Comparison of ENCODE assay signal across 15 cellular contexts in genomic region chr17:31371511-31372097, GRCh38. TPM values are rescaled to one million over a fixed set of nuclear protein-coding genes. Genes with fewer than 3 reads are reported as not detected.
DNase-seq lines count a peak whose midpoint lies in the region; ATAC-seq, FAIRE-seq and TF ChIP-seq lines count a peak whose summit lies in the region.
"Had no signal": no experiment of that assay in that cellular context is flagged by ENCODE, and none has a peak within 500 bp of the region (broad histone marks: within the 10 kb centered on the region; RNA-seq: fewer than 3 reads in every experiment).

No MANE protein-coding gene starts in this region.

- no peak overlapping the region for H3K9ac ChIP-seq in Karpas-422 (ENCODE audit: low read length)

- H3K9me2 ChIP-seq in Karpas-422 (replicated peaks; ENCODE audit: insufficient read depth, low read length): no peaks in the 10 kb centered on the region

- no peaks in the 10 kb centered on the region for H3K9me3 ChIP-seq in Karpas-422 (ENCODE audit: low read length)
- H3K9me3 ChIP-seq: neutrophil had no signal

- H3K79me2 ChIP-seq in Karpas-422 (ENCODE audit: low read length): no peaks in the 10 kb centered on the region

- no peaks in the 10 kb centered on the region for H4K20me1 ChIP-seq in Karpas-422 (ENCODE audit: insufficient read depth, low read depth, low read length)

- peak; percentile 91 for FAIRE-seq in GM19239 (lab: Jason Lieb, UNC)
- FAIRE-seq: G401.6, H54 had no signal

- DNase-seq in NCI-H2029 (lab: John Stamatoyannopoulos, UW): peak; percentile 40
- no peak for DNase-seq in NCI-H2029 treated with DMSO at 0.1 percent for 48 hours (lab: John Stamatoyannopoulos, UW)
- no peak for DNase-seq in GM19239 (ENCODE audit: insufficient read length, low spot score)
- DNase-seq in foreskin melanocyte: peak; percentile 57
- DNase-seq in NCI-H146 (lab: John Stamatoyannopoulos, UW): no peak
- DNase-seq in Karpas-422: no peak
- DNase-seq: ACHN; activated T-cell treated with anti-CD3 and anti-CD28 coated beads for 4 hours; foreskin keratinocyte; stimulated activated CD4-positive, alpha-beta T cell treated with anti-CD3 and anti-CD28 coated beads, Interleukin-12 subunit alpha, Interleukin-12 subunit beta, amount 100 ng/mL, for 4 hours had no signal

- H3K4me3 ChIP-seq in Karpas-422 (ENCODE audit: low read length): no peak overlapping the region

- H3K36me3 ChIP-seq in Karpas-422 (ENCODE audit: insufficient read depth, low read length): peaks cover 34% of the 10 kb centered on the region; the same call in 1 of the 2 replicates
- H3K36me3 ChIP-seq: neutrophil had no signal

- no peak overlapping the region for H3K4me2 ChIP-seq in Karpas-422 (ENCODE audit: low read depth, low read length, poor library complexity, severe bottlenecking)

- peaks cover 15% of the 10 kb centered on the region for H3K4me1 ChIP-seq in Karpas-422 (ENCODE audit: low read length)
- H3K4me1 ChIP-seq: foreskin keratinocyte had no signal

- H3K27me3 ChIP-seq in Karpas-422 (ENCODE audit: low read length): no peaks in the 10 kb centered on the region
- H3K27me3 ChIP-seq: foreskin keratinocyte, neutrophil had no signal

- H2AFZ ChIP-seq in Karpas-422 (ENCODE audit: low read length): no peak overlapping the region

- H3K27ac ChIP-seq in Karpas-422 (ENCODE audit: low read length): no peak overlapping the region
- H3K27ac ChIP-seq: foreskin keratinocyte, neutrophil had no signal

- ATAC-seq in SK-N-SH treated with all-trans-retinoic acid at 6 μM for 48 hours (peak; percentile 74), HG03432 (IDR thresholded peaks at IDR 0.05; ENCODE audit: unreplicated experiment) (no peak)
- ATAC-seq: foreskin keratinocyte had no signal

TF ChIP-seq in SK-N-SH treated with all-trans-retinoic acid at 6 μM for 48 hours, 23 proteins besides CTCF, POLR2A, EP300 and RAD21:
- TF ChIP-seq ARNTL (CRISPR knock-in tag; IDR thresholded peaks at IDR 0.05; ENCODE audit: borderline replicate concordance, low read depth): no peak
- TF ChIP-seq GLIS3 (CRISPR knock-in tag; IDR thresholded peaks at IDR 0.05): no peak
- no peak for TF ChIP-seq CREB5 (CRISPR knock-in tag; IDR thresholded peaks at IDR 0.05; ENCODE audit: low read depth)
- TF ChIP-seq ISL1 (CRISPR knock-in tag; IDR thresholded peaks at IDR 0.05): no peak
- TF ChIP-seq ESRRG (CRISPR knock-in tag; IDR thresholded peaks at IDR 0.05): no peak
- TF ChIP-seq TSHZ2 (CRISPR knock-in tag; IDR thresholded peaks at IDR 0.05): no peak
- TF ChIP-seq CSRNP3 (CRISPR knock-in tag; IDR thresholded peaks at IDR 0.05): no peak
- no peak for TF ChIP-seq ZFP30 (CRISPR knock-in tag; IDR thresholded peaks at IDR 0.05)
- no peak for TF ChIP-seq ZNF70 (CRISPR knock-in tag; IDR thresholded peaks at IDR 0.05)
TF ChIP-seq in SK-N-SH treated with all-trans-retinoic acid at 6 μM for 48 hours: peak in this region for 0.

RNA-seq across cellular contexts. Expression of gene RAB11FIP4, which starts 19.9 kb away (rescaled TPM):
- 3.6 and 13.3 TPM in 2 replicates for total RNA-seq in Karpas-422 (2014; rRNA removed; shearing (Covaris generic); ENCODE audit: low replicate concordance)

RNA-seq across cellular contexts. Expression of gene EVI2A, which starts 50.2 kb away (rescaled TPM):
- not detected in 2 replicates for total RNA-seq in Karpas-422 (2014; rRNA removed; shearing (Covaris generic); ENCODE audit: low replicate concordance)

RNA-seq across cellular contexts. Expression of gene EVI2B, which starts 57.8 kb away (rescaled TPM):
- 0.76 and 5.0 TPM in 2 replicates for total RNA-seq in Karpas-422 (2014; rRNA removed; shearing (Covaris generic); ENCODE audit: low replicate concordance)

Comparison
In these comparisons a context has a peak if more than half of its experiments do, and no peak if none do; other contexts are left out.
1. DNase-seq: peak in NCI-H2029 (single experiment) and foreskin melanocyte (single experiment); none in NCI-H2029 treated with DMSO at 0.1 percent for 48 hours (single experiment), GM19239 (single experiment), NCI-H146 (single experiment) and Karpas-422 (single experiment).